7 cellular contexts compared by ENCODE assay signal in the genomic region with DNA sequence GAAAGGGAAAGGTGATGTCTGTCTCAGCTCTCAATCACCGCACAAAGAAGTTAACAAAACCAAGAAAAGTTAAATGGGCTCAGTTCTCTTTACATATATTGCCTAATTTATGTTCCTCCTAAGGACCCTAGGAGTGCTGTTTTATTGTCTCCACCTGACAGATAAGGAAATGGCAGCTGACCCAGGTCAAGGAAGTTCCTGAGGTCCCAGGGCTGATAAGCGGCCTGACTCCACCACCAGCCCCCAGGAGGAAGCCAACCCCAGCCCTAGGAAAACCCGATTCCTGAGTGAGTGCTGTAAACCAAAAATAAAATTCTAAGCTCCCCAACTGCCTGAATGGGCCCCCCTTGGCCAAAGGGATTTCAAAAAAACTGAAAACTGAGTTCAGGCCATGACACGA. TPM values are rescaled to one million over a fixed set of nuclear protein-coding genes. Genes with fewer than 3 reads are reported as not detected.
DNase-seq lines count a peak whose midpoint lies in the region; ATAC-seq, FAIRE-seq and TF ChIP-seq lines count a peak whose summit lies in the region.
"Not testable (repeated sequence)": the region's sequence is repeated elsewhere in the genome, so short reads cannot be mapped to it uniquely, and the experiment has no call there.

No MANE protein-coding gene starts in this region.

- ATAC-seq in K562, result peak; percentile 77
- not testable (repeated sequence) for ATAC-seq in stimulated activated effector memory CD8-positive, alpha-beta T cell treated with anti-CD3 and anti-CD28 coated beads, Interleukin-12 subunit alpha, Interleukin-12 subunit beta, amount 100 ng/mL, for 72 hours

- not testable (repeated sequence) for H2AFZ ChIP-seq in K562 (ENCODE audit: low read depth, low read length); hepatocyte

- not testable (repeated sequence) for H3K27me3 Mint-ChIP-seq in CD14-positive monocyte (ENCODE audit: low read depth in 3 of 3); activated CD4-positive, alpha-beta T cell treated with anti-CD3 and anti-CD28 coated beads, Interleukin-2, amount 10 ng/mL, durations not matched to agents 7 days and 5 days

- not testable (repeated sequence) for H3K27ac ChIP-seq in K562 (ENCODE audit: extremely low read depth, low read depth, low read length)
- H3K27ac ChIP-seq in esophagus (ENCODE audit: low read depth in 2 of 2, low read length in 1 of 2) (peak overlapping the region; percentile 47 to 74), hepatocyte (peak overlapping the region; percentile 53), mucosa of rectum (ENCODE audit: low read depth in 2 of 2, low read length in 2 of 2) (peak overlapping the region; percentile 34 to 38)

- H3K4me2 ChIP-seq in K562 (ENCODE audit: insufficient read depth, low read length); hepatocyte: not testable (repeated sequence)

- peak overlapping the region in 4 of 7 donors; percentile 13 to 74 (median 48) for H3K27ac Mint-ChIP-seq in CD14-positive monocyte
- H3K27ac Mint-ChIP-seq in activated CD4-positive, alpha-beta T cell treated with anti-CD3 and anti-CD28 coated beads, Interleukin-2, amount 10 ng/mL, durations not matched to agents 7 days and 5 days, result peak overlapping the region; percentile 25
- H3K27ac Mint-ChIP-seq in stimulated activated effector memory CD8-positive, alpha-beta T cell treated with anti-CD3 and anti-CD28 coated beads, Interleukin-12 subunit alpha, Interleukin-12 subunit beta, amount 100 ng/mL, for 72 hours, result peak overlapping the region; percentile 65

- not testable (repeated sequence) for TF ChIP-seq RAD21 in K562 (CRISPR knock-in tag; conservative IDR thresholded peaks at IDR 0.05 in 1 of 2, IDR thresholded peaks at IDR 0.05 in 1 of 2)

- not testable (repeated sequence) for TF ChIP-seq EP300 in K562 (IDR thresholded peaks at IDR 0.05; ENCODE audit: low read length)

- WGBS in K562 (ENCODE audit: insufficient coverage, low coverage, missing lambda C conversion rate), result 28% methylated on average over 3 of the region's 4 CpGs
- WGBS in esophagus, 2 donors, result 46 to 48% methylated on average over 3 of the region's 4 CpGs
- 58% methylated on average over 4 of the region's 4 CpGs for WGBS in hepatocyte (ENCODE audit: low lambda C conversion rate, missing lambda C conversion rate)

- FAIRE-seq in K562 (lab: Jason Lieb, UNC), result peak; percentile 11

- H3K79me2 ChIP-seq in K562 (ENCODE audit: control insufficient read depth, insufficient read depth, low read length); hepatocyte: not testable (repeated sequence)

- H3K9me1 ChIP-seq in K562 (ENCODE audit: control insufficient read depth, insufficient read depth, low read length), result not testable (repeated sequence)

- not testable (repeated sequence) for H3K4me3 Mint-ChIP-seq in CD14-positive monocyte; activated CD4-positive, alpha-beta T cell treated with anti-CD3 and anti-CD28 coated beads, Interleukin-2, amount 10 ng/mL, durations not matched to agents 7 days and 5 days; stimulated activated effector memory CD8-positive, alpha-beta T cell treated with anti-CD3 and anti-CD28 coated beads, Interleukin-12 subunit alpha, Interleukin-12 subunit beta, amount 100 ng/mL, for 72 hours

- DNase-seq in CD14-positive monocyte (ENCODE audit: low spot score); activated CD4-positive, alpha-beta T cell treated with anti-CD3 and anti-CD28 coated beads, Interleukin-2, amount 10 ng/mL, durations not matched to agents 7 days and 5 days; K562 (ENCODE audit: extremely low read depth in 1 of 4, low spot score in 3 of 4); hepatocyte (ENCODE audit: low spot score); stimulated activated effector memory CD8-positive, alpha-beta T cell treated with anti-CD3 and anti-CD28 coated beads, Interleukin-12 subunit alpha, Interleukin-12 subunit beta, amount 100 ng/mL, for 72 hours (ENCODE audit: low spot score in 2 of 2): not testable (repeated sequence)

- TF ChIP-seq POLR2A in K562 (conservative IDR thresholded peaks at IDR 0.05), result not testable (repeated sequence)

- H3K9me2 ChIP-seq in hepatocyte (replicated peaks; ENCODE audit: insufficient read depth), result not testable (repeated sequence)

- not testable (repeated sequence) for H3K4me3 ChIP-seq in K562; esophagus (ENCODE audit: low read depth in 1 of 2, low read length in 2 of 2); hepatocyte; mucosa of rectum (ENCODE audit: low read length in 2 of 2)

- not testable (repeated sequence) for TF ChIP-seq CTCF in CD14-positive monocyte (IDR thresholded peaks at IDR 0.05); K562 (IDR thresholded peaks at IDR 0.05 in 2 of 3, conservative IDR thresholded peaks at IDR 0.05 in 1 of 3; ENCODE audit: insufficient read depth in 2 of 3, low read depth in 1 of 3, low read length in 3 of 3); hepatocyte (IDR thresholded peaks at IDR 0.05; ENCODE audit: poor library complexity)

- H3K9me3 Mint-ChIP-seq in CD14-positive monocyte; activated CD4-positive, alpha-beta T cell treated with anti-CD3 and anti-CD28 coated beads, Interleukin-2, amount 10 ng/mL, durations not matched to agents 7 days and 5 days; stimulated activated effector memory CD8-positive, alpha-beta T cell treated with anti-CD3 and anti-CD28 coated beads, Interleukin-12 subunit alpha, Interleukin-12 subunit beta, amount 100 ng/mL, for 72 hours: not testable (repeated sequence)

- not testable (repeated sequence) for H3K9ac ChIP-seq in K562 (ENCODE audit: insufficient read depth in 1 of 2, low read depth in 2 of 2, low read length in 2 of 2); mucosa of rectum (ENCODE audit: low read depth in 1 of 2, low read length in 2 of 2)

- H3K27me3 ChIP-seq in K562 (ENCODE audit: control insufficient read depth in 2 of 2, insufficient read depth in 2 of 2, low read length in 2 of 2); esophagus (ENCODE audit: control insufficient read depth in 1 of 2, insufficient read depth in 2 of 2, low read length in 2 of 2); hepatocyte; mucosa of rectum (ENCODE audit: control insufficient read depth in 2 of 2, insufficient read depth in 2 of 2, low read length in 2 of 2): not testable (repeated sequence)

- CTCF ChIA-PET in activated CD4-positive, alpha-beta T cell treated with anti-CD3 and anti-CD28 coated beads, Interleukin-2, amount 10 ng/mL, durations not matched to agents 7 days and 5 days (lab: Charles Lee); K562 (lab: Yijun Ruan, JAX; ENCODE audit: low intra/inter-chr PET ratio): not testable (repeated sequence)

- H3K36me3 ChIP-seq in K562 (ENCODE audit: control insufficient read depth, insufficient read depth, low read length); esophagus (ENCODE audit: control insufficient read depth in 2 of 2, insufficient read depth in 2 of 2, low read length in 1 of 2); hepatocyte (replicated peaks; ENCODE audit: insufficient read depth, low read depth); mucosa of rectum (ENCODE audit: control insufficient read depth in 2 of 2, insufficient read depth in 2 of 2, low read length in 2 of 2): not testable (repeated sequence)

- H3K4me1 Mint-ChIP-seq in CD14-positive monocyte, result peaks cover 38% of the 10 kb centered on the region
- H3K4me1 Mint-ChIP-seq in activated CD4-positive, alpha-beta T cell treated with anti-CD3 and anti-CD28 coated beads, Interleukin-2, amount 10 ng/mL, durations not matched to agents 7 days and 5 days, result peaks cover 21% of the 10 kb centered on the region
- H3K4me1 Mint-ChIP-seq in stimulated activated effector memory CD8-positive, alpha-beta T cell treated with anti-CD3 and anti-CD28 coated beads, Interleukin-12 subunit alpha, Interleukin-12 subunit beta, amount 100 ng/mL, for 72 hours, result peaks cover 26% of the 10 kb centered on the region

- peaks cover 18 to 32% of the 10 kb centered on the region in 2 donors for H3K36me3 Mint-ChIP-seq in CD14-positive monocyte
- H3K36me3 Mint-ChIP-seq in activated CD4-positive, alpha-beta T cell treated with anti-CD3 and anti-CD28 coated beads, Interleukin-2, amount 10 ng/mL, durations not matched to agents 7 days and 5 days (ENCODE audit: low read depth), result not testable (repeated sequence)
- H3K36me3 Mint-ChIP-seq in stimulated activated effector memory CD8-positive, alpha-beta T cell treated with anti-CD3 and anti-CD28 coated beads, Interleukin-12 subunit alpha, Interleukin-12 subunit beta, amount 100 ng/mL, for 72 hours, result peaks cover 23% of the 10 kb centered on the region

- not testable (repeated sequence) for H3K9me3 ChIP-seq in K562 (replicated peaks; ENCODE audit: control insufficient read depth, insufficient read depth, low read depth, low read length); esophagus (ENCODE audit: control insufficient read depth in 2 of 2, insufficient read depth in 1 of 2, low read depth in 1 of 2, low read length in 1 of 2); hepatocyte (ENCODE audit: low read depth); mucosa of rectum (ENCODE audit: control insufficient read depth in 2 of 2, low read length in 2 of 2)

- intact Hi-C loops in CD14-positive monocyte (cut with micrococcal nuclease); K562 (cut with micrococcal nuclease): not testable (repeated sequence)

- POLR2A ChIA-PET in activated CD4-positive, alpha-beta T cell treated with anti-CD3 and anti-CD28 coated beads, Interleukin-2, amount 10 ng/mL, durations not matched to agents 7 days and 5 days (lab: Charles Lee); K562 (lab: Yijun Ruan, JAX): not testable (repeated sequence)

- not testable (repeated sequence) for H3K4me1 ChIP-seq in K562 (replicated peaks in 1 of 2; ENCODE audit: control insufficient read depth in 2 of 2, insufficient read depth in 2 of 2, low read length in 2 of 2); esophagus (ENCODE audit: control insufficient read depth in 2 of 2, insufficient read depth in 2 of 2, low read length in 1 of 2); hepatocyte (ENCODE audit: insufficient read depth)
- peaks cover 8 to 13% of the 10 kb centered on the region in 2 donors for H3K4me1 ChIP-seq in mucosa of rectum (ENCODE audit: control insufficient read depth in 2 of 2, insufficient read depth in 2 of 2, low read length in 2 of 2)

- BruUV-seq in K562 (replicated peaks; lab: Mats Ljungman, UMichigan), result not testable (repeated sequence)

- in situ Hi-C loops in K562 (cut with MboI), result not testable (repeated sequence)

- H4K20me1 ChIP-seq in K562 (replicated peaks; ENCODE audit: control insufficient read depth, insufficient read depth, low read length); hepatocyte (ENCODE audit: insufficient read depth, poor library complexity, severe bottlenecking): not testable (repeated sequence)

RNA-seq across cellular contexts. Expression of a gene that starts 6.9 kb away (rescaled TPM):
- polyA plus RNA-seq in CD14-positive monocyte (10 to 100 TPM; 12.8 to 15.0 TPM), K562 (2011; rRNA removed) (8.4 and 10.7 TPM in 2 replicates), K562 (2014; fragmentation: Illumina TruSeq; extraction: Trizol) (9.0 and 10.8 TPM in 2 replicates), K562 (2014; fragmentation: Nextera tagmentation; extraction: Ambion mirVana) (under 1 TPM; 0.13 to 0.37 TPM), K562 (2014; rRNA removed) (5.7 and 12.4 TPM in 2 replicates), esophagus (10 to 100 TPM; 43.9 to 80.4 TPM), hepatocyte (18.5 and 23.8 TPM in 2 replicates)
- 10 to 100 TPM; 48.6 to 53.0 TPM for total RNA-seq in activated CD4-positive, alpha-beta T cell treated with anti-CD3 and anti-CD28 coated beads, Interleukin-2, amount 10 ng/mL, durations not matched to agents 7 days and 5 days
- 46.6 and 80.6 TPM in 2 replicates for total RNA-seq in K562 (2011; cell fraction: chromatin; rRNA removed; ENCODE audit: low replicate concordance)
- total RNA-seq in K562 (2011; cell fraction: nucleolus; rRNA removed), result 31.8 and 34.4 TPM in 2 replicates
- total RNA-seq in K562 (2011; cell fraction: nucleoplasm; rRNA removed), result 47.3 and 54.0 TPM in 2 replicates
- total RNA-seq in K562 (2014; rRNA removed) (5.4 and 6.2 TPM in 2 replicates), K562 (2014; rRNA removed; fragmentation: Illumina TruSeq; extraction: Trizol) (4.0 and 4.8 TPM in 2 replicates), K562 (2015; rRNA removed; fragmentation: Illumina TruSeq; extraction: Trizol) (5.8 and 6.0 TPM in 2 replicates), K562 (2021) (16.8 and 23.3 TPM in 2 replicates), hepatocyte (18.4 and 22.0 TPM in 2 replicates)
- polyA plus RNA-seq in K562 (2011; cell fraction: cytosol; rRNA removed), result 5.5 and 11.7 TPM in 2 replicates
- polyA plus RNA-seq in K562 (2011; cell fraction: nucleus; rRNA removed), result 13.9 and 31.7 TPM in 2 replicates
- 11.9 and 27.8 TPM in 2 replicates for polyA plus RNA-seq in K562 (2012)
- polyA minus RNA-seq in K562 (2011; rRNA and poly(A)+ RNA removed), result 22.7 and 26.7 TPM in 2 replicates
- polyA minus RNA-seq in K562 (2011; cell fraction: cytosol; rRNA and poly(A)+ RNA removed), result 22.3 and 23.7 TPM in 2 replicates
- 12.0 and 19.0 TPM in 2 replicates for polyA minus RNA-seq in K562 (2011; cell fraction: nucleus; rRNA and poly(A)+ RNA removed)

RNA-seq across cellular contexts. Expression of a gene that starts 50.9 kb away (rescaled TPM):
- polyA plus RNA-seq in CD14-positive monocyte (10 to 100 TPM; 47.2 to 55.0 TPM), K562 (2011; rRNA removed) (4.6 and 6.0 TPM in 2 replicates), K562 (2014; fragmentation: Illumina TruSeq; extraction: Trizol) (1.8 and 1.9 TPM in 2 replicates), K562 (2014; fragmentation: Nextera tagmentation; extraction: Ambion mirVana) (under 1 TPM; 0.04 to 0.06 TPM), K562 (2014; rRNA removed) (2.9 and 3.8 TPM in 2 replicates), esophagus (100 to 1,000 TPM in 1 of 2 donors, 10 to 100 TPM in 1; 100.0 to 211 TPM), hepatocyte (21.1 and 24.4 TPM in 2 replicates)
- 10 to 100 TPM; 85.3 to 93.5 TPM for total RNA-seq in activated CD4-positive, alpha-beta T cell treated with anti-CD3 and anti-CD28 coated beads, Interleukin-2, amount 10 ng/mL, durations not matched to agents 7 days and 5 days
- total RNA-seq in K562 (2011; cell fraction: chromatin; rRNA removed; ENCODE audit: low replicate concordance), result 9.9 and 43.4 TPM in 2 replicates
- total RNA-seq in K562 (2011; cell fraction: nucleolus; rRNA removed), result 15.5 and 24.8 TPM in 2 replicates
- 11.3 and 12.3 TPM in 2 replicates for total RNA-seq in K562 (2011; cell fraction: nucleoplasm; rRNA removed)
- total RNA-seq in K562 (2014; rRNA removed) (2.7 and 3.4 TPM in 2 replicates), K562 (2014; rRNA removed; fragmentation: Illumina TruSeq; extraction: Trizol) (0.64 and 1.1 TPM in 2 replicates), K562 (2015; rRNA removed; fragmentation: Illumina TruSeq; extraction: Trizol) (1.2 and 2.1 TPM in 2 replicates), K562 (2021) (3.0 and 3.7 TPM in 2 replicates), hepatocyte (27.9 and 78.1 TPM in 2 replicates)
- 3.5 and 9.2 TPM in 2 replicates for polyA plus RNA-seq in K562 (2011; cell fraction: cytosol; rRNA removed)
- polyA plus RNA-seq in K562 (2011; cell fraction: nucleus; rRNA removed), result 43.0 and 76.4 TPM in 2 replicates
- polyA plus RNA-seq in K562 (2012), result 1.8 and 4.2 TPM in 2 replicates
- 2.3 and 2.8 TPM in 2 replicates for polyA minus RNA-seq in K562 (2011; rRNA and poly(A)+ RNA removed)
- polyA minus RNA-seq in K562 (2011; cell fraction: cytosol; rRNA and poly(A)+ RNA removed), result 3.5 and 3.8 TPM in 2 replicates
- 10.3 and 16.0 TPM in 2 replicates for polyA minus RNA-seq in K562 (2011; cell fraction: nucleus; rRNA and poly(A)+ RNA removed)
